In the genomic region with DNA sequence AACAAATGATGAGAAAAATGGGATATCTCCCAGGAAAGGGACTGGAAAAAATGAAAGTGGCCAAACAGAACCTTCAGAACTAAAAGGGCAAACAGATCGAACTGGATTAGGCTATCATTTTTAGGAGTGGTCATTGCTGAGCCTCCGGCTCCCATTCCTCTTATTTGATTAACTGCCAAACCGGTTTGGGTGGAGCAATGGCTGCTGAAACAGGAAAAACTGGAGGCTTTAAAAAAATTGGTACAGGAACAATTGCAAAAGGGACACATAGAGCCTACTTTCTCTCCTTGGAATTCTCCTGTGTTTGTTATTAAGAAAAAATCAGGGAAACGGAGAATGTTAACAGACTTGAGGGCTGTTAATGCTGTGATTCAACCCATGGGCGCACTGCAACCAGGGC, we compare ENCODE assay signal across 21 cellular contexts. TPM values are rescaled to one million over a fixed set of nuclear protein-coding genes. Genes with fewer than 3 reads are reported as not detected.
DNase-seq lines count a peak whose midpoint lies in the region; ATAC-seq, FAIRE-seq and TF ChIP-seq lines count a peak whose summit lies in the region.
"Had no signal": no experiment of that assay in that cellular context is flagged by ENCODE, and none has a peak within 500 bp of the region (broad histone marks: within the 10 kb centered on the region; RNA-seq: fewer than 3 reads in every experiment).

No MANE protein-coding gene starts in this region.

- no peak overlapping the region for H3K9ac ChIP-seq in GM12878 (ENCODE audit: control insufficient read depth, insufficient read depth, low read length)
- H3K9ac ChIP-seq in trophoblast cell (ENCODE audit: low read length) = no peak overlapping the region
- H3K9ac ChIP-seq in endodermal cell (ENCODE audit: extremely low read depth, low read length, poor library complexity, severe bottlenecking) = no peak overlapping the region

- H3K4me2 ChIP-seq in GM12878 (ENCODE audit: control insufficient read depth, insufficient read depth) (no peak overlapping the region), trophoblast cell (ENCODE audit: low read length) (no peak overlapping the region)
- H3K4me2 ChIP-seq: GM23338 had no signal

- CTCF ChIA-PET in GM12878 (lab: Yijun Ruan, JAX) = no interaction called here

- H3K79me1 ChIP-seq in trophoblast cell (ENCODE audit: low read length) = no peaks in the 10 kb centered on the region

- intact Hi-C loops in GM12878 (cut with micrococcal nuclease; ENCODE audit: unreplicated experiment) = no loop called here
- intact Hi-C loops in left cardiac atrium (cut with DNase I) = no loop called here

- peak; percentile 31 for FAIRE-seq in GM12878 (lab: Jason Lieb, UNC)
- FAIRE-seq: A204.1, H54, HTR-8/SVneo had no signal

- 37% methylated on average over 5 of the region's 5 CpGs for WGBS in GM12878 (ENCODE audit: insufficient coverage, insufficient replicate concordance, low lambda C conversion rate, missing lambda C conversion rate)
- WGBS in trophoblast cell (ENCODE audit: extremely low coverage, insufficient coverage, insufficient read length) = no CpG with 5 or more reads among the region's 5 CpGs
- 90 to 100% methylated on average over 1 to 5 of the region's 5 CpGs for WGBS in endodermal cell (ENCODE audit: insufficient coverage in 1 of 2, insufficient read length in 1 of 2), 2 experiments

- no peaks in the 10 kb centered on the region for H3K36me3 ChIP-seq in GM12878 (ENCODE audit: control insufficient read depth in 2 of 2, insufficient read depth in 2 of 2, low read length in 1 of 2)
- no peaks in the 10 kb centered on the region for H3K36me3 ChIP-seq in trophoblast cell (ENCODE audit: control insufficient read depth in 1 of 2, insufficient read depth in 2 of 2, low read length in 2 of 2)
- no peaks in the 10 kb centered on the region for H3K36me3 ChIP-seq in endodermal cell (ENCODE audit: control insufficient read depth, insufficient read depth, low read length)

- in situ Hi-C loops in GM12878 (cut with MboI) = no loop called here

- no peak overlapping the region for H3K14ac ChIP-seq in trophoblast cell (ENCODE audit: low read length)

- DNase-seq in NCI-H748 (lab: John Stamatoyannopoulos, UW; ENCODE audit: unreplicated experiment) = peak; percentile 57
- DNase-seq in GM12878 (ENCODE audit: low read depth, low spot score) = no peak
- peak; percentile 87 to 97 for DNase-seq in trophoblast cell
- DNase-seq in endodermal cell = no peak
- no peak for DNase-seq in left cardiac atrium
- DNase-seq in NCI-H524 (lab: John Stamatoyannopoulos, UW) = no peak
- DNase-seq: ACHN; AML-193; CD4-positive, alpha-beta T cell; DMS79 treated with DMSO at 0.1 percent for 48 hours; GF-D8; HCEC 1CT; IMR-90; KBM-7 had no signal

- SMC1A ChIA-PET in GM12878 (lab: Charles Lee; ENCODE audit: uncharacterized antibody, unreplicated experiment) = no interaction called here

- peaks cover 91% of the 10 kb centered on the region for H3K9me3 Mint-ChIP-seq in endodermal cell

- no peaks in the 10 kb centered on the region; the same call in 1 of the 3 replicates for H3K9me3 ChIP-seq in GM12878 (replicated peaks; ENCODE audit: control insufficient read depth, insufficient read depth, low read length)
- peaks cover 21% of the 10 kb centered on the region for H3K9me3 ChIP-seq in trophoblast cell (ENCODE audit: insufficient read depth, low read depth, low read length)
- peaks cover 76% of the 10 kb centered on the region for H3K9me3 ChIP-seq in endodermal cell (ENCODE audit: control insufficient read depth, low read length)

- no peak overlapping the region for H2AFZ ChIP-seq in GM12878 (ENCODE audit: control insufficient read depth, low read depth, low read length)
- H2AFZ ChIP-seq in trophoblast cell (ENCODE audit: insufficient read depth, low read length, poor library complexity) = no peak overlapping the region
- H2AFZ ChIP-seq: GM23338 had no signal

- no peak for TF ChIP-seq POLR2A in GM12878 (IDR thresholded peaks at IDR 0.05; ENCODE audit: low read depth, low read length)

- H3K36me3 Mint-ChIP-seq in endodermal cell (ENCODE audit: low read depth) = peaks cover 2% of the 10 kb centered on the region

- no peak overlapping the region for H2BK5ac ChIP-seq in trophoblast cell (ENCODE audit: low read depth, low read length, poor library complexity)

- POLR2A ChIA-PET in GM12878 (lab: Charles Lee) = no interaction called here

- BruUV-seq in GM12878 (replicated peaks; lab: Mats Ljungman, UMichigan) = no TSS peak

- H3K27me3 Mint-ChIP-seq in endodermal cell (ENCODE audit: insufficient read depth) = peaks cover 16% of the 10 kb centered on the region

- no peak overlapping the region for H2BK12ac ChIP-seq in trophoblast cell (ENCODE audit: low read length)

- H3K27ac Mint-ChIP-seq in endodermal cell = no peak overlapping the region
- H3K27ac Mint-ChIP-seq: CD4-positive, alpha-beta T cell; GM23338 had no signal

- TF ChIP-seq CTCF in GM12878 (IDR thresholded peaks at IDR 0.05 in 2 of 3, conservative IDR thresholded peaks at IDR 0.05 in 1 of 3; ENCODE audit: control insufficient read depth in 2 of 3, extremely low read depth in 1 of 3, insufficient read depth in 1 of 3, low read depth in 3 of 3, low read length in 3 of 3) = no peak
- no peak for TF ChIP-seq CTCF in endodermal cell (conservative IDR thresholded peaks at IDR 0.05)

- no peak for ATAC-seq in GM12878
- ATAC-seq in left cardiac atrium = no peak
- no peak for ATAC-seq in GM21515 (IDR thresholded peaks at IDR 0.05; ENCODE audit: unreplicated experiment)
- ATAC-seq: GM23338 had no signal

- no peak for TF ChIP-seq EP300 in GM12878 (IDR thresholded peaks at IDR 0.05; ENCODE audit: borderline replicate concordance in 1 of 2, control insufficient read depth in 1 of 2, low read depth in 2 of 2, low read length in 2 of 2)

- H3K79me2 ChIP-seq in GM12878 (ENCODE audit: control insufficient read depth, insufficient read depth, low read length) (no peaks in the 10 kb centered on the region), trophoblast cell (ENCODE audit: control insufficient read depth, insufficient read depth, low read length, poor library complexity) (no peaks in the 10 kb centered on the region)

- no peak overlapping the region for H3K4ac ChIP-seq in trophoblast cell (ENCODE audit: low read depth, low read length)

- no peak overlapping the region for H3K27ac ChIP-seq in GM12878 (ENCODE audit: control insufficient read depth, insufficient read depth)
- no peak overlapping the region for H3K27ac ChIP-seq in trophoblast cell (ENCODE audit: low read depth, low read length)
- H3K27ac ChIP-seq in endodermal cell (ENCODE audit: low read depth, low read length) = no peak overlapping the region
- H3K27ac ChIP-seq: C4-2B, HL-60 had no signal

- H4K8ac ChIP-seq in trophoblast cell (ENCODE audit: low read depth, low read length) = no peak overlapping the region

- H3K27me3 ChIP-seq in GM12878 (replicated peaks in 1 of 2; ENCODE audit: control insufficient read depth in 2 of 2, insufficient read depth in 2 of 2, low read length in 1 of 2) (no peaks in the 10 kb centered on the region), trophoblast cell (ENCODE audit: insufficient read depth, low read length) (no peaks in the 10 kb centered on the region), endodermal cell (ENCODE audit: control insufficient read depth, insufficient read depth, low read length, poor library complexity, severe bottlenecking) (no peaks in the 10 kb centered on the region)

- no peak for TF ChIP-seq RAD21 in GM12878 (IDR thresholded peaks at IDR 0.05; ENCODE audit: insufficient read depth, low read depth, low read length)

- H3K4me1 ChIP-seq in GM12878 (ENCODE audit: control insufficient read depth, insufficient read depth, low read length) (no peaks in the 10 kb centered on the region), trophoblast cell (ENCODE audit: control insufficient read depth in 1 of 2, insufficient read depth in 2 of 2, low read length in 2 of 2) (no peaks in the 10 kb centered on the region), endodermal cell (ENCODE audit: control insufficient read depth, insufficient read depth, low read length) (no peaks in the 10 kb centered on the region)

- no peak overlapping the region for H4K91ac ChIP-seq in trophoblast cell (ENCODE audit: low read depth, low read length)

- H3K23ac ChIP-seq in trophoblast cell (ENCODE audit: low read length) = no peak overlapping the region

- H4K12ac ChIP-seq in trophoblast cell (ENCODE audit: low read depth, low read length) = no peak overlapping the region

- no peak overlapping the region for H3K18ac ChIP-seq in trophoblast cell (ENCODE audit: low read length)

- no peak overlapping the region for H3K4me3 Mint-ChIP-seq in endodermal cell
- H3K4me3 Mint-ChIP-seq: CD4-positive, alpha-beta T cell; GM23338 had no signal

- no peak overlapping the region for H3K4me3 ChIP-seq in GM12878
- no peak overlapping the region for H3K4me3 ChIP-seq in trophoblast cell (ENCODE audit: low read depth, low read length)
- no peak overlapping the region for H3K4me3 ChIP-seq in endodermal cell (ENCODE audit: low read length)
- H3K4me3 ChIP-seq: GM23338 had no signal

- no peak overlapping the region for H2AK5ac ChIP-seq in trophoblast cell (ENCODE audit: low read length)

- RAD21 ChIA-PET in GM12878 (lab: Charles Lee; ENCODE audit: unreplicated experiment) = no interaction called here

- H4K20me1 ChIP-seq in GM12878 (ENCODE audit: control insufficient read depth, insufficient read depth) = no peaks in the 10 kb centered on the region

- H3K4me1 Mint-ChIP-seq in endodermal cell = no peaks in the 10 kb centered on the region
- H3K4me1 Mint-ChIP-seq: GM23338 had no signal

- no peak overlapping the region for H2BK120ac ChIP-seq in trophoblast cell (ENCODE audit: insufficient read depth, low read length, poor library complexity)

RNA-seq across cellular contexts. Expression of a gene that starts 49.7 kb away (rescaled TPM):
- total RNA-seq in GM12878 (2013; cell fraction: nucleolus; rRNA removed) = 228 and 277 TPM in 2 replicates
- total RNA-seq in GM12878 (2014; rRNA removed) (75.4 and 81.6 TPM in 2 replicates), GM12878 (2014; rRNA removed; fragmentation: Illumina TruSeq; extraction: Trizol) (51.0 and 58.3 TPM in 2 replicates), GM12878 (2021) (107 and 116 TPM in 2 replicates), endodermal cell (10 to 100 TPM; 16.8 to 19.4 TPM), left cardiac atrium (10 to 100 TPM; 60.2 to 72.0 TPM)
- polyA plus RNA-seq in GM12878 (2011; ENCODE audit: low read depth) = 25.2 TPM
- polyA plus RNA-seq in GM12878 (2011; rRNA removed) (38.5 and 66.7 TPM in 2 replicates), GM12878 (2014; fragmentation: Illumina TruSeq; extraction: Trizol) (36.8 and 67.5 TPM in 2 replicates), GM12878 (2014; fragmentation: Nextera tagmentation; extraction: Ambion mirVana) (100 to 1,000 TPM in 1 of 2 experiments, 10 to 100 TPM in 1; 85.6 to 106 TPM), GM12878 (2014; rRNA removed) (137 and 150 TPM in 2 replicates), GM12878 (2016; fragmentation: Nextera tagmentation; extraction: Ambion mirVana) (1 to 10 TPM; 7.1 TPM)
- 82.8 and 101 TPM in 2 replicates for polyA plus RNA-seq in GM12878 (2011; cell fraction: cytosol; rRNA removed)
- polyA plus RNA-seq in GM12878 (2011; cell fraction: nucleus; rRNA removed) = 340 and 362 TPM in 2 replicates
- polyA plus RNA-seq in GM12878 (2012) = 41.1 and 61.7 TPM in 2 replicates
- polyA minus RNA-seq in GM12878 (2011; rRNA and poly(A)+ RNA removed) = 29.0 and 63.6 TPM in 2 replicates
- 40.4 and 44.5 TPM in 2 replicates for polyA minus RNA-seq in GM12878 (2011; cell fraction: cytosol; rRNA and poly(A)+ RNA removed)
- 25.3 and 36.6 TPM in 2 replicates for polyA minus RNA-seq in GM12878 (2011; cell fraction: nucleus; rRNA and poly(A)+ RNA removed)
- 185 and 205 TPM in 2 replicates for polyA plus RNA-seq in trophoblast cell (2013)
- polyA plus RNA-seq in endodermal cell (2013, experiment 1 of 2) = 57.6 TPM
- polyA plus RNA-seq in endodermal cell (2013, experiment 2 of 2) = 59.4 TPM

Comparison
In these comparisons a context has a peak if more than half of its experiments do, and no peak if none do; other contexts are left out.
1. DNase-seq: peak in NCI-H748 (single experiment) and trophoblast cell (2 of 2); none in GM12878 (single experiment), endodermal cell (single experiment), left cardiac atrium (single experiment) and NCI-H524 (0 of 2).